In the genomic region with DNA sequence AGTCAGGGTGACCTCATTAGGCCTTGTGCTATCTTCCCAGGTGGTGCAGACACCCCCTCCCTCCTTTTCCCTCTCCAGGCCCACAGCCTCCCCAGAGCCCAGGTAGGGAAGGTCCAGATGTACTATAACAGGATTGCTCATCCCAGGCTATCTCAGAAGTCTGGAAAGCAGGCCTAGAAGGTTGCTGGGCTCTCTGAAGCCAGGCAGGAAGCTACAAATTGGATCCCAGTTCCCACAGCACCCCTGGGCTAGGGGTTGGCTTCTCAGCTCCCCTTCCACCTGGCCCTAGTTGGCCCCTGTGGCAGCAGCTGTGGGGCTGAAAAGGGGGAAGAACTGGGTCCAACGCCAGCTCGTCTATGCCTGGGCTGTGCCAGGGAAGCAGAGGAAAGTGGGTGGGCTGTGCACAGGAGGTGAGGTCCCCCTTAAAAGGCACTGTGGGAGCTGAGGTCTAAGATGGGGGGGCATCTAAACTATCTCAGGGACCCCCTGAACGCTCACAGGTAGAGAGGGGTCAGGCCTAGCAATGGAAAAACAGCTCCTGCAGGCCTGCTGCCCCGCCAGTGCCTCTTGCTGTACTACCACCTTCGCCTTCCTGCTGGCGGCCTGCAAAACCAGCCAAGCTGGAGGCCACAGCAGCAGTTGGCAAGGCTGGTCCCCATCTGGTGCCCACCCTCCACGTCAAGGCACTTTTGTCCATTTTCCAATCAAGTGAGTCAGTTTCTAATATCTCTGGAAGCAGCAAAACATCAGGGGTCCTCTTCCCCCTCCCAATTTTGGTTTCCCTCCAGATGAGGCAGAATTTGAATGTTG, we compare ENCODE assay signal across 1 cellular context.
TF ChIP-seq lines count a peak whose summit lies in the region.

No MANE protein-coding gene starts in this region.

TF ChIP-seq in H1, 55 proteins besides CTCF, POLR2A, EP300 and RAD21 (continued from another document):
- TF ChIP-seq, protein P1, sequence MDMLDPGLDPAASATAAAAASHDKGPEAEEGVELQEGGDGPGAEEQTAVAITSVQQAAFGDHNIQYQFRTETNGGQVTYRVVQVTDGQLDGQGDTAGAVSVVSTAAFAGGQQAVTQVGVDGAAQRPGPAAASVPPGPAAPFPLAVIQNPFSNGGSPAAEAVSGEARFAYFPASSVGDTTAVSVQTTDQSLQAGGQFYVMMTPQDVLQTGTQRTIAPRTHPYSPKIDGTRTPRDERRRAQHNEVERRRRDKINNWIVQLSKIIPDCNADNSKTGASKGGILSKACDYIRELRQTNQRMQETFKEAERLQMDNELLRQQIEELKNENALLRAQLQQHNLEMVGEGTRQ (IDR thresholded peaks at IDR 0.05; ENCODE audit: low read length), result no peak
- TF ChIP-seq EGR1 (IDR thresholded peaks at IDR 0.05; ENCODE audit: borderline replicate concordance, low read depth, low read length) (no peak), FOSL1 (IDR thresholded peaks at IDR 0.05; ENCODE audit: insufficient read depth, low read depth, low read length) (no peak), KDM5A (IDR thresholded peaks at IDR 0.05; ENCODE audit: low read length) (no peak), PHF8 (conservative IDR thresholded peaks at IDR 0.05; ENCODE audit: low read depth, low read length) (no peak)
- TF ChIP-seq, protein P2, sequence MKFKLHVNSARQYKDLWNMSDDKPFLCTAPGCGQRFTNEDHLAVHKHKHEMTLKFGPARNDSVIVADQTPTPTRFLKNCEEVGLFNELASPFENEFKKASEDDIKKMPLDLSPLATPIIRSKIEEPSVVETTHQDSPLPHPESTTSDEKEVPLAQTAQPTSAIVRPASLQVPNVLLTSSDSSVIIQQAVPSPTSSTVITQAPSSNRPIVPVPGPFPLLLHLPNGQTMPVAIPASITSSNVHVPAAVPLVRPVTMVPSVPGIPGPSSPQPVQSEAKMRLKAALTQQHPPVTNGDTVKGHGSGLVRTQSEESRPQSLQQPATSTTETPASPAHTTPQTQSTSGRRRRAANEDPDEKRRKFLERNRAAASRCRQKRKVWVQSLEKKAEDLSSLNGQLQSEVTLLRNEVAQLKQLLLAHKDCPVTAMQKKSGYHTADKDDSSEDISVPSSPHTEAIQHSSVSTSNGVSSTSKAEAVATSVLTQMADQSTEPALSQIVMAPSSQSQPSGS (IDR thresholded peaks at IDR 0.05; ENCODE audit: low read length), result no peak
